Comparison of ENCODE assay signal across 8 cellular contexts in the genomic region with DNA sequence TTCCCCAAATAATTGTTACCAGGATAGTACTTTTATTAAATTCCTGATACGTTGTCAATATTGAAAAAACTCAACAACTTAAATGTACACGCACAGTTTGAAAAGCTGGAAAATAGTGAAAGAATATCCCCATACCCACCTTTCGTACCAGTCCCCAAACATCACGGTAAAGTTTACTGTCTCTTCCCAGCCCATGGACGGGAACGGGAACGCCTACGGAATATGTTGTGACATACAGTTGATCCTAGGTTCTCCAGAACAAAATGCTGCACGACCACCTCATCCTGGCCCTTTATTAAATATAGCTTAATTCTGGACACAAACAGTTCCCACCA. TPM values are rescaled to one million over a fixed set of nuclear protein-coding genes. Genes with fewer than 3 reads are reported as not detected.
DNase-seq lines count a peak whose midpoint lies in the region; ATAC-seq, FAIRE-seq and TF ChIP-seq lines count a peak whose summit lies in the region.

No MANE protein-coding gene starts in this region.

- DNase-seq in BJ (ENCODE audit: low read depth) (no peak), HuH-7 (ENCODE audit: low spot score) (peak; percentile 27), bronchial epithelial cell (ENCODE audit: low read depth) (peak; percentile 27), mesendoderm (no peak), cortex of kidney (lab: John Stamatoyannopoulos, UW) (no peak), NCI-H1417 (lab: John Stamatoyannopoulos, UW) (no peak)
- no peak for DNase-seq in activated CD4-positive, CD25-positive, alpha-beta regulatory T cell treated with anti-CD3 and anti-CD28 coated beads, Interleukin-2, amount 50 U/mL, for 72 hours

- H3K27me3 ChIP-seq in BJ (ENCODE audit: control insufficient read depth, insufficient read depth, low read length) (no peaks in the 10 kb centered on the region), bronchial epithelial cell (ENCODE audit: control insufficient read depth, insufficient read depth, low read length) (no peaks in the 10 kb centered on the region), mesendoderm (ENCODE audit: insufficient read depth, low read length, poor library complexity) (no peaks in the 10 kb centered on the region)

- no peak overlapping the region for H4K5ac ChIP-seq in mesendoderm (ENCODE audit: low read length)

- peak overlapping the region; percentile 72 for H3K18ac ChIP-seq in mesendoderm (ENCODE audit: low read length)

- peak overlapping the region; percentile 71 for H3K9ac ChIP-seq in mesendoderm (ENCODE audit: low read length)

- POLR2A ChIA-PET in BJ (lab: Charles Lee) = no interaction called here

- no peak overlapping the region for H3K4ac ChIP-seq in mesendoderm (ENCODE audit: low read depth, low read length)

- peak overlapping the region; percentile 49 for H2BK5ac ChIP-seq in mesendoderm (ENCODE audit: low read length)

- peak overlapping the region; percentile 96 for H3K27ac ChIP-seq in mesendoderm (ENCODE audit: low read depth, low read length)

- no peaks in the 10 kb centered on the region for H3K79me2 ChIP-seq in mesendoderm (ENCODE audit: control insufficient read depth, insufficient read depth, low read length)

- H4K8ac ChIP-seq in mesendoderm (ENCODE audit: low read depth, low read length) = no peak overlapping the region

- no peak overlapping the region for H3K23ac ChIP-seq in mesendoderm (ENCODE audit: low read length)

- ATAC-seq in HG02938 (IDR thresholded peaks at IDR 0.05; ENCODE audit: unreplicated experiment) = no peak

- CTCF ChIA-PET in BJ (lab: Yijun Ruan, JAX) = interaction anchor here (1.4 kb wide), 1 partner anchor 117 kb away, joined by 3 read pairs; no protein-coding TSS in a partner anchor

- H3K4me3 ChIP-seq in BJ (ENCODE audit: low read depth, low read length) = peak overlapping the region; percentile 69
- H3K4me3 ChIP-seq in bronchial epithelial cell (ENCODE audit: low read depth, low read length) = peak overlapping the region; percentile 74
- H3K4me3 ChIP-seq in mesendoderm (ENCODE audit: low read length) = peak overlapping the region; percentile 69

- no peak overlapping the region for H2AK5ac ChIP-seq in mesendoderm (ENCODE audit: low read length)

- no peak for TF ChIP-seq CTCF in BJ (IDR thresholded peaks at IDR 0.05; ENCODE audit: insufficient read depth, low read depth, low read length)
- TF ChIP-seq CTCF in bronchial epithelial cell (IDR thresholded peaks at IDR 0.05; ENCODE audit: insufficient read depth, low read length, severe bottlenecking) = no peak

- no peaks in the 10 kb centered on the region for H3K79me1 ChIP-seq in mesendoderm (ENCODE audit: low read length)

- peak overlapping the region; percentile 77 for H3K56ac ChIP-seq in mesendoderm (ENCODE audit: low read length)

- no peak for FAIRE-seq in bronchial epithelial cell (lab: Jason Lieb, UNC)

- H3K4me2 ChIP-seq in mesendoderm (ENCODE audit: low read length) = peak overlapping the region; percentile 59

- no peak overlapping the region for H2BK120ac ChIP-seq in mesendoderm (ENCODE audit: low read depth, low read length)

- no peaks in the 10 kb centered on the region for H3K4me1 ChIP-seq in mesendoderm (ENCODE audit: control insufficient read depth, low read depth, low read length)

- H3K36me3 ChIP-seq in BJ (ENCODE audit: control insufficient read depth, insufficient read depth, low read length) = no peaks in the 10 kb centered on the region
- no peaks in the 10 kb centered on the region for H3K36me3 ChIP-seq in bronchial epithelial cell (ENCODE audit: control insufficient read depth, insufficient read depth, low read length)
- no peaks in the 10 kb centered on the region for H3K36me3 ChIP-seq in mesendoderm (ENCODE audit: control insufficient read depth, insufficient read depth, low read length)

- whole genome bisulfite sequencing in mesendoderm (ENCODE audit: extremely low coverage, insufficient coverage, low lambda C conversion rate) = 100% methylated on average over 1 of the region's 9 CpGs

- H2BK15ac ChIP-seq in mesendoderm (replicated peaks; ENCODE audit: low read depth) = no peak overlapping the region

RNA-seq across cellular contexts. Expression of a gene that starts 0.5 kb away (rescaled TPM):
- 20.3 and 57.3 TPM in 2 replicates for polyA plus RNA-seq in BJ (2011; rRNA removed)
- polyA minus RNA-seq in BJ (2011; rRNA and poly(A)+ RNA removed) = 11.8 and 16.4 TPM in 2 replicates
- 25.0 and 30.6 TPM in 2 replicates for total RNA-seq in bronchial epithelial cell
- 17.9 TPM for polyA plus RNA-seq in mesendoderm (2013, experiment 1 of 2)
- polyA plus RNA-seq in mesendoderm (2013, experiment 2 of 2) = 17.8 TPM

RNA-seq across cellular contexts. Expression of a gene that starts 15.7 kb away (rescaled TPM):
- 2.2 and 4.5 TPM in 2 replicates for polyA plus RNA-seq in BJ (2011; rRNA removed)
- 1.8 and 2.3 TPM in 2 replicates for polyA minus RNA-seq in BJ (2011; rRNA and poly(A)+ RNA removed)
- total RNA-seq in bronchial epithelial cell = 9.2 and 9.7 TPM in 2 replicates
- 8.7 TPM for polyA plus RNA-seq in mesendoderm (2013, experiment 1 of 2)
- polyA plus RNA-seq in mesendoderm (2013, experiment 2 of 2) = 8.0 TPM

RNA-seq across cellular contexts. Expression of a gene that starts 15.8 kb away (rescaled TPM):
- polyA plus RNA-seq in BJ (2011; rRNA removed) = 20.5 and 44.2 TPM in 2 replicates
- 18.0 and 20.8 TPM in 2 replicates for polyA minus RNA-seq in BJ (2011; rRNA and poly(A)+ RNA removed)
- total RNA-seq in bronchial epithelial cell = 36.3 and 53.3 TPM in 2 replicates
- polyA plus RNA-seq in mesendoderm (2013, experiment 1 of 2) = 9.2 TPM
- 8.6 TPM for polyA plus RNA-seq in mesendoderm (2013, experiment 2 of 2)

Comparison
In these comparisons a context has a peak if more than half of its experiments do, and no peak if none do; other contexts are left out.
1. DNase-seq: peak in HuH-7 (single experiment) and bronchial epithelial cell (single experiment); none in BJ (single experiment), mesendoderm (single experiment), cortex of kidney (single experiment), activated CD4-positive, CD25-positive, alpha-beta regulatory T cell treated with anti-CD3 and anti-CD28 coated beads, Interleukin-2, amount 50 U/mL, for 72 hours (single experiment) and NCI-H1417 (0 of 3).
2. Peak in every context shown above with its lines, with median percentiles within 50 percentile points of each other: H3K4me3 ChIP-seq.